In genomic region chr10:440127-440526, GRCh38 we compare ENCODE assay signal across 26 cellular contexts.
"Had no signal": no experiment of that assay in that cellular context is flagged by ENCODE, and none has a peak within 500 bp of the region (broad histone marks: within the 10 kb centered on the region; RNA-seq: fewer than 3 reads in every experiment).

No MANE protein-coding gene starts in this region.

- H3K9ac ChIP-seq: neural progenitor cell, parathyroid adenoma had no signal

- H3K4me2 ChIP-seq: neural progenitor cell had no signal

- H3K4me3 ChIP-seq: neural progenitor cell, ovary, psoas muscle, right lobe of liver, sigmoid colon, stomach, thoracic aorta, thyroid gland, tibial nerve, upper lobe of left lung, vagina had no signal

- H3K27me3 ChIP-seq: neural progenitor cell, ovary, right lobe of liver, sigmoid colon, stomach, thyroid gland, tibial nerve, upper lobe of left lung, vagina had no signal

- H3K36me3 ChIP-seq: neural progenitor cell, ovary, right lobe of liver, thyroid gland, upper lobe of left lung, vagina had no signal

- H2AFZ ChIP-seq: neural progenitor cell, parathyroid adenoma had no signal

- FAIRE-seq: small intestine, urothelium cell line had no signal

- ATAC-seq: natural killer cell; psoas muscle; right cardiac atrium; right lobe of liver; stimulated activated effector memory CD8-positive, alpha-beta T cell treated with anti-CD3 and anti-CD28 coated beads, Interleukin-12 subunit alpha, Interleukin-12 subunit beta, amount 100 ng/mL, for 72 hours; stimulated activated naive B cell treated with anti-CD40 and anti-IgM and Interleukin-4, amounts not matched to agents 10 μg/mL and 1 μg/mL and 100 μg/mL, for 72 hours had no signal

- H3K27ac ChIP-seq: neural progenitor cell, ovary, parathyroid adenoma, psoas muscle, right lobe of liver, sigmoid colon, stomach, thoracic aorta, thyroid gland, tibial nerve, upper lobe of left lung, vagina had no signal

- H3K4me1 ChIP-seq: neural progenitor cell, parathyroid adenoma, psoas muscle, right lobe of liver, sigmoid colon, thyroid gland, upper lobe of left lung, vagina had no signal

- DNase-seq: natural killer cell; occipital lobe; ovary; posterior cingulate gyrus; psoas muscle; right cardiac atrium; right lobe of liver; sigmoid colon; small intestine; stimulated activated CD4-positive, alpha-beta T cell treated with anti-CD3 and anti-CD28 coated beads, Interleukin-15, amount 100 ng/mL, for 24 hours; stimulated activated CD4-positive, alpha-beta T cell treated with anti-CD3 and anti-CD28 coated beads, Interleukin-2, amount 100 ng/mL, for 24 hours; stimulated activated CD4-positive, alpha-beta T cell treated with anti-CD3 and anti-CD28 coated beads, Interleukin-2, amount 100 ng/mL, for 48 hours; stimulated activated CD4-positive, alpha-beta T cell treated with anti-CD3 and anti-CD28 coated beads, Interleukin-4, amount 100 ng/mL, for 24 hours; stimulated activated naive B cell treated with anti-CD40 and anti-IgM and Interleukin-4, amounts not matched to agents 10 μg/mL and 1 μg/mL and 100 μg/mL, for 72 hours; stimulated activated naive CD4-positive, alpha-beta T cell treated with Interleukin-2 at 50 U/mL for 16 hours; stomach; thyroid gland; trophoblast cell; upper lobe of left lung had no signal

- H3K9me3 ChIP-seq: ovary, psoas muscle, right lobe of liver, sigmoid colon, stomach, thoracic aorta, thyroid gland, tibial nerve, upper lobe of left lung, vagina had no signal
